In the genomic region with DNA sequence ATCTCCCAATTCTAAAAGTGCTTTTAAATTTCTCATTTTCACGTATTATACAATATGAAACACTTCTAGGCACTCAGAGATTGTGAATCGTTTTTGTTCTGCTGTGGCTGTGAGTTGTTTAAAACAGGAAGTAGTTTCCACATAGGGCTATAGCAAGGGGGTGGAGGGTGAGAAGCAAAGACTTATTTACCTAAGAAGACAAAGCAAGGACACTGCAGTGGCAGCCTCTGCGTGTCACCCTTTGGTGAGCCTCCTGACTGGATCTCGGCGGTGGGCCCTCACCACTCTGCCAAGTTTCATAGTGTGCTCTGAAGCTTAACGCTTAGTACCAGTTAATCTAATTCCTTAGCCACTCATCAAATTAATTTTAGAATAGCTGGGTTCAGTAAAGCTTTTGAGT, we compare ENCODE assay signal across 9 cellular contexts. TPM values are rescaled to one million over a fixed set of nuclear protein-coding genes. Genes with fewer than 3 reads are reported as not detected.
DNase-seq lines count a peak whose midpoint lies in the region; ATAC-seq lines count a peak whose summit lies in the region.
"Had no signal": no experiment of that assay in that cellular context is flagged by ENCODE, and none has a peak within 500 bp of the region (broad histone marks: within the 10 kb centered on the region; RNA-seq: fewer than 3 reads in every experiment).

No MANE protein-coding gene starts in this region.

- peak overlapping the region; percentile 78 for H3K27ac Mint-ChIP-seq in memory B cell
- no peak overlapping the region for H3K27ac Mint-ChIP-seq in activated T-cell treated with anti-CD3 and anti-CD28 coated beads, Interleukin-2, amount 50 U/mL, for 24 hours

- ATAC-seq in HG02642 (IDR thresholded peaks at IDR 0.05; ENCODE audit: poor library complexity, unreplicated experiment) (peak; percentile 83), memory B cell (ENCODE audit: low read depth) (peak; percentile 80)

- no peak overlapping the region for H3K4me3 Mint-ChIP-seq in memory B cell
- H3K4me3 Mint-ChIP-seq in activated T-cell treated with anti-CD3 and anti-CD28 coated beads, Interleukin-2, amount 50 U/mL, for 24 hours, result no peak overlapping the region
- H3K4me3 Mint-ChIP-seq: neural crest cell had no signal

- peaks cover 5% of the 10 kb centered on the region for H3K27me3 Mint-ChIP-seq in memory B cell
- H3K27me3 Mint-ChIP-seq in activated T-cell treated with anti-CD3 and anti-CD28 coated beads, Interleukin-2, amount 50 U/mL, for 24 hours, result peaks cover 13% of the 10 kb centered on the region

- no peaks in the 10 kb centered on the region for H3K9me3 Mint-ChIP-seq in memory B cell
- H3K9me3 Mint-ChIP-seq in activated T-cell treated with anti-CD3 and anti-CD28 coated beads, Interleukin-2, amount 50 U/mL, for 24 hours, result no peaks in the 10 kb centered on the region

- H3K36me3 Mint-ChIP-seq in memory B cell, result no peaks in the 10 kb centered on the region
- H3K36me3 Mint-ChIP-seq in activated T-cell treated with anti-CD3 and anti-CD28 coated beads, Interleukin-2, amount 50 U/mL, for 24 hours (ENCODE audit: low read depth), result no peaks in the 10 kb centered on the region

- peak in 2 of 3 experiments; percentile 23 to 49 for DNase-seq in NCI-H1417 (lab: John Stamatoyannopoulos, UW)
- DNase-seq in NCI-H1417 treated with DMSO at 0.1 percent for 48 hours (lab: John Stamatoyannopoulos, UW), result no peak
- DNase-seq in NCI-H2029 treated with DMSO at 0.1 percent for 48 hours (lab: John Stamatoyannopoulos, UW), result peak; percentile 8
- DNase-seq in memory B cell (ENCODE audit: low spot score in 2 of 2), result peak in 1 of 2 donors; percentile 5
- DNase-seq in posterior cingulate gyrus, result no peak
- DNase-seq in activated T-cell treated with anti-CD3 and anti-CD28 coated beads, Interleukin-2, amount 50 U/mL, for 24 hours, result no peak
- no peak for DNase-seq in SK-N-DZ (ENCODE audit: low spot score)

- peaks cover 7% of the 10 kb centered on the region for H3K4me1 Mint-ChIP-seq in memory B cell
- H3K4me1 Mint-ChIP-seq in activated T-cell treated with anti-CD3 and anti-CD28 coated beads, Interleukin-2, amount 50 U/mL, for 24 hours (ENCODE audit: low read depth), result peaks cover 15% of the 10 kb centered on the region

- intact Hi-C loops in posterior cingulate gyrus (cut with DNase I), result no loop called here

RNA-seq across cellular contexts. Expression of a gene that starts 56.8 kb away (rescaled TPM):
- polyA plus RNA-seq in SK-N-DZ (2014; cell fraction: cytosol; rRNA removed), result not detected in 2 replicates
- polyA plus RNA-seq in SK-N-DZ (2014; cell fraction: nucleus; rRNA removed), result 0.11 TPM in 1 of 2 replicates, not detected in the other

Comparison
In these comparisons a context has a peak if more than half of its experiments do, and no peak if none do; other contexts are left out.
1. DNase-seq: peak in NCI-H1417 (2 of 3) and NCI-H2029 treated with DMSO at 0.1 percent for 48 hours (single experiment); none in NCI-H1417 treated with DMSO at 0.1 percent for 48 hours (single experiment), posterior cingulate gyrus (0 of 10), activated T-cell treated with anti-CD3 and anti-CD28 coated beads, Interleukin-2, amount 50 U/mL, for 24 hours (single experiment) and SK-N-DZ (single experiment).